ENCODE assay signal across 1 cellular context in the genomic region with DNA sequence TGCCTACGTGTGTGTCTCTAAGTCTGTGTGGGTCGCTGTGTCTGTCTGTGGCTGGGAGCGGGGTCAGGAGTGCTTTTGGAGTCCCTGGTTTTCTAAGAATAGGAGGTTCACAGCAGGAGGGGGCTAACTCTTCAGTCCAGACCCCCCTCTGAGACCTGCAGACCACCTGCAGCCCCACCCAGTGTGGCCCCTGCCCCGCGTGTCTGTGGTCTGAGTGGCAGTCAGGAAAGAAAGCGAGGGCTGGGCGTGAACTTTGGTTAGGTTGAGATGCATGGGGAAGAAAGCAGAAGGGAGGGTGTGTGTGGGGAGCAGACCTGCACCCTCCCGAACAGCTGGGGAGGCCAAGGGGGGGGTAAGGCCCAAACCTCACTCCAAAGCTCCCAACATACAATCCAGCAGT.
TF ChIP-seq lines count a peak whose summit lies in the region.

No MANE protein-coding gene starts in this region.

TF ChIP-seq in K562, 482 proteins besides CTCF, POLR2A, EP300 and RAD21 (continued from another document):
- no peak for TF ChIP-seq ZNF407 (IDR thresholded peaks at IDR 0.05; ENCODE audit: low read depth)
- no peak for TF ChIP-seq ELF4 (CRISPR knock-in tag; IDR thresholded peaks at IDR 0.05)
- TF ChIP-seq ZNF143 (CRISPR knock-in tag; IDR thresholded peaks at IDR 0.05), result no peak
- no peak for TF ChIP-seq PRDM10 (IDR thresholded peaks at IDR 0.05; ENCODE audit: partially characterized antibody)
- TF ChIP-seq ZNF165 (CRISPR knock-in tag; IDR thresholded peaks at IDR 0.05; ENCODE audit: borderline replicate concordance), result no peak
- TF ChIP-seq ZNF253 (CRISPR knock-in tag; conservative IDR thresholded peaks at IDR 0.05), result no peak
TF ChIP-seq in K562: peak in this region for 0.
